ENCODE assay signal across 15 cellular contexts in the genomic region with DNA sequence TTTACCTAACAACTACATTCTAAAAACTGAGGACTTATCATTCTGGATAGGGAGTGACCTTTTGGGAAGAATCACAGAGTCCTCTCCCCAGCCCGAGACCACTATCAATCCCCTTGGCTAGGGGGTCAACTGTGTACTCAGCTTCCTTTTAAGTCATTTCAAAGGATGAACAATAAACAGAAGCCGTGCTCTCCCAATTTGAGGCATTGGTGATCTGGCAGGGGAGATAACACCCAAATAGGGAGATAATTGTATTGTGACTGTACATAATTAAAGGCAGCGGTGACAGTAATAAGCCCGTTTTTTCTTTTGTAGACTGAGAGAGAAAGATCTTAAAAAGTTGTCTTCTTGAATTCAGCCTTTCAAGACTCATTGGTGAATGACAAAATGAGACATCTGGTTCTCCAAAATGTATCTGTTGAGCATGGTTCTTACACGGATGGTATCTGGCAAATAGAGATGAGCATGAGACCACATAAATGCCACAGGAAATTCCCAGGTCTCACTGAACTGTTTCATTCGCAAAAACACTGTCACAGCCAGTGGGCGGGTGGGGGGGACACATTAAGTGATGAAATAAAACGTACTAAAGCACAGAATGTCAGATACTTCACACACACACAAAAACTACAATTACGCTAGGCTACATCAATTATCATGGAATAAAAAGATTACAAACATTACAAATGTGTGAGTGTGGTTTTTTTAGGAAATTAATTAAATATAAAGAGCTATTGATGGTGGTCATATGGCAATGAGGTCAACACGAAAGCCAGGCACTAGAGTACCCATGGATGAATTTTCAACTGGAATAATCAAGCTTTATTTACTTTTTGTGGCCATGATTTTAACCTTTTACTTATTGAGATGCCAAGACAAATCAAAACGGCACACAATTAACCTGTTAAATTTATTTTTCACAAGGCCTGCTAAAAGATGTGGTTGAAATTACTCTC.
DNase-seq lines count a peak whose midpoint lies in the region; ATAC-seq and TF ChIP-seq lines count a peak whose summit lies in the region.
"Had no signal": no experiment of that assay in that cellular context is flagged by ENCODE, and none has a peak within 500 bp of the region (broad histone marks: within the 10 kb centered on the region; RNA-seq: fewer than 3 reads in every experiment).

No MANE protein-coding gene starts in this region.

- no peak for DNase-seq in activated CD4-positive, alpha-beta T cell treated with anti-CD3 and anti-CD28 coated beads, Interleukin-2, amount 10 ng/mL, durations not matched to agents 24 days and 14 days
- no peak for DNase-seq in activated CD4-positive, alpha-beta T cell treated with anti-CD3 and anti-CD28 coated beads, Interleukin-2, amount 50 U/mL, for 1 hour
- DNase-seq in fibroblast of peridontal ligament (ENCODE audit: extremely low read depth) = peak; percentile 24
- DNase-seq in stimulated activated effector memory CD8-positive, alpha-beta T cell treated with anti-CD3 and anti-CD28 coated beads, Interleukin-12 subunit alpha, Interleukin-12 subunit beta, amount 100 ng/mL, for 72 hours (ENCODE audit: low spot score in 2 of 2) = no peak
- DNase-seq in NCI-H226 = no peak
- DNase-seq in effector memory CD4-positive, alpha-beta T cell = no peak
- DNase-seq in prostate gland (ENCODE audit: low spot score) = no peak
- DNase-seq: erythroblast, H9, NCI-H1105, Peyer's patch, testis had no signal

- H3K9me3 ChIP-seq in effector memory CD4-positive, alpha-beta T cell (ENCODE audit: control insufficient read depth, low read length) = no peaks in the 10 kb centered on the region
- no peaks in the 10 kb centered on the region for H3K9me3 ChIP-seq in prostate gland
- H3K9me3 ChIP-seq: Peyer's patch, testis had no signal

- TF ChIP-seq CTCF in prostate gland (IDR thresholded peaks at IDR 0.05) = no peak

- intact Hi-C loops in activated CD4-positive, alpha-beta T cell treated with anti-CD3 and anti-CD28 coated beads, Interleukin-2, amount 10 ng/mL, durations not matched to agents 24 days and 14 days (cut with micrococcal nuclease) = loop anchor here (1.0 to 5.0 kb wide), 3 partner anchors 13 to 543 kb away; no protein-coding TSS in a partner anchor
- intact Hi-C loops in prostate gland (cut with DNase I) = no loop called here

- no peak overlapping the region for H3K27ac ChIP-seq in effector memory CD4-positive, alpha-beta T cell (ENCODE audit: insufficient read depth, low read length, poor library complexity, severe bottlenecking)
- H3K27ac ChIP-seq in prostate gland = peak overlapping the region in 1 of 2 donors; percentile 1
- H3K27ac ChIP-seq: Peyer's patch, testis had no signal

- no peak overlapping the region for H3K4me3 ChIP-seq in effector memory CD4-positive, alpha-beta T cell (ENCODE audit: insufficient read depth, low read depth, low read length, poor library complexity, severe bottlenecking)
- H3K4me3 ChIP-seq in prostate gland = no peak overlapping the region
- H3K4me3 ChIP-seq: Peyer's patch, testis had no signal

- peaks cover 21% of the 10 kb centered on the region for H3K4me1 Mint-ChIP-seq in activated CD4-positive, alpha-beta T cell treated with anti-CD3 and anti-CD28 coated beads, Interleukin-2, amount 10 ng/mL, durations not matched to agents 24 days and 14 days
- H3K4me1 Mint-ChIP-seq in stimulated activated effector memory CD8-positive, alpha-beta T cell treated with anti-CD3 and anti-CD28 coated beads, Interleukin-12 subunit alpha, Interleukin-12 subunit beta, amount 100 ng/mL, for 72 hours = peaks cover 43% of the 10 kb centered on the region

- H3K9me3 Mint-ChIP-seq in activated CD4-positive, alpha-beta T cell treated with anti-CD3 and anti-CD28 coated beads, Interleukin-2, amount 10 ng/mL, durations not matched to agents 24 days and 14 days = peaks cover 3% of the 10 kb centered on the region
- no peaks in the 10 kb centered on the region for H3K9me3 Mint-ChIP-seq in stimulated activated effector memory CD8-positive, alpha-beta T cell treated with anti-CD3 and anti-CD28 coated beads, Interleukin-12 subunit alpha, Interleukin-12 subunit beta, amount 100 ng/mL, for 72 hours
- H3K9me3 Mint-ChIP-seq: H9; naive thymus-derived CD8-positive, alpha-beta T cell had no signal

- no peak for TF ChIP-seq POLR2A in prostate gland (IDR thresholded peaks at IDR 0.05)

- H3K27me3 Mint-ChIP-seq in activated CD4-positive, alpha-beta T cell treated with anti-CD3 and anti-CD28 coated beads, Interleukin-2, amount 10 ng/mL, durations not matched to agents 24 days and 14 days = no peaks in the 10 kb centered on the region
- H3K27me3 Mint-ChIP-seq: naive thymus-derived CD8-positive, alpha-beta T cell had no signal

- no peaks in the 10 kb centered on the region for H3K36me3 ChIP-seq in effector memory CD4-positive, alpha-beta T cell (ENCODE audit: control insufficient read depth, insufficient read depth, low read length)
- H3K36me3 ChIP-seq in prostate gland = no peaks in the 10 kb centered on the region
- H3K36me3 ChIP-seq: Peyer's patch had no signal

- WGBS in prostate gland = 67% methylated on average over 11 of the region's 11 CpGs

- H3K27me3 ChIP-seq in effector memory CD4-positive, alpha-beta T cell (replicated peaks; ENCODE audit: control insufficient read depth, insufficient read depth, low read length, poor library complexity, severe bottlenecking) = no peaks in the 10 kb centered on the region
- H3K27me3 ChIP-seq in prostate gland (replicated peaks; ENCODE audit: insufficient read depth) = no peaks in the 10 kb centered on the region
- H3K27me3 ChIP-seq: Peyer's patch, testis had no signal

- H3K4me3 Mint-ChIP-seq in activated CD4-positive, alpha-beta T cell treated with anti-CD3 and anti-CD28 coated beads, Interleukin-2, amount 10 ng/mL, durations not matched to agents 24 days and 14 days = peak overlapping the region; percentile 59
- H3K4me3 Mint-ChIP-seq in stimulated activated effector memory CD8-positive, alpha-beta T cell treated with anti-CD3 and anti-CD28 coated beads, Interleukin-12 subunit alpha, Interleukin-12 subunit beta, amount 100 ng/mL, for 72 hours = peak overlapping the region; percentile 25
- H3K4me3 Mint-ChIP-seq: H9; naive thymus-derived CD8-positive, alpha-beta T cell had no signal

- H3K4me1 ChIP-seq in effector memory CD4-positive, alpha-beta T cell (ENCODE audit: control insufficient read depth, insufficient read depth, low read length, poor library complexity, severe bottlenecking) = no peaks in the 10 kb centered on the region
- peaks cover 6% of the 10 kb centered on the region for H3K4me1 ChIP-seq in prostate gland (replicated peaks)
- H3K4me1 ChIP-seq: Peyer's patch had no signal

- no peak for ATAC-seq in SK-N-SH treated with all-trans-retinoic acid at 6 μM for 48 hours
- ATAC-seq in stimulated activated effector memory CD8-positive, alpha-beta T cell treated with anti-CD3 and anti-CD28 coated beads, Interleukin-12 subunit alpha, Interleukin-12 subunit beta, amount 100 ng/mL, for 72 hours = no peak
- ATAC-seq: sciatic nerve had no signal

- H3K27ac Mint-ChIP-seq in activated CD4-positive, alpha-beta T cell treated with anti-CD3 and anti-CD28 coated beads, Interleukin-2, amount 10 ng/mL, durations not matched to agents 24 days and 14 days = peak overlapping the region; percentile 87
- peak overlapping the region; percentile 74 for H3K27ac Mint-ChIP-seq in stimulated activated effector memory CD8-positive, alpha-beta T cell treated with anti-CD3 and anti-CD28 coated beads, Interleukin-12 subunit alpha, Interleukin-12 subunit beta, amount 100 ng/mL, for 72 hours
- H3K27ac Mint-ChIP-seq: H9 had no signal

- peaks cover 12% of the 10 kb centered on the region for H3K36me3 Mint-ChIP-seq in activated CD4-positive, alpha-beta T cell treated with anti-CD3 and anti-CD28 coated beads, Interleukin-2, amount 10 ng/mL, durations not matched to agents 24 days and 14 days (ENCODE audit: low read depth)
- peaks cover 40% of the 10 kb centered on the region for H3K36me3 Mint-ChIP-seq in stimulated activated effector memory CD8-positive, alpha-beta T cell treated with anti-CD3 and anti-CD28 coated beads, Interleukin-12 subunit alpha, Interleukin-12 subunit beta, amount 100 ng/mL, for 72 hours

TF ChIP-seq in SK-N-SH treated with all-trans-retinoic acid at 6 μM for 48 hours, 23 proteins besides CTCF, POLR2A, EP300 and RAD21 (continues in another document):
- TF ChIP-seq GLIS3 (CRISPR knock-in tag; IDR thresholded peaks at IDR 0.05) (0 out of 2 replicates have a peak, but pooled peaks have one; percentile 28), RARB (CRISPR knock-in tag; IDR thresholded peaks at IDR 0.05) (no peak)
- TF ChIP-seq, protein P1, sequence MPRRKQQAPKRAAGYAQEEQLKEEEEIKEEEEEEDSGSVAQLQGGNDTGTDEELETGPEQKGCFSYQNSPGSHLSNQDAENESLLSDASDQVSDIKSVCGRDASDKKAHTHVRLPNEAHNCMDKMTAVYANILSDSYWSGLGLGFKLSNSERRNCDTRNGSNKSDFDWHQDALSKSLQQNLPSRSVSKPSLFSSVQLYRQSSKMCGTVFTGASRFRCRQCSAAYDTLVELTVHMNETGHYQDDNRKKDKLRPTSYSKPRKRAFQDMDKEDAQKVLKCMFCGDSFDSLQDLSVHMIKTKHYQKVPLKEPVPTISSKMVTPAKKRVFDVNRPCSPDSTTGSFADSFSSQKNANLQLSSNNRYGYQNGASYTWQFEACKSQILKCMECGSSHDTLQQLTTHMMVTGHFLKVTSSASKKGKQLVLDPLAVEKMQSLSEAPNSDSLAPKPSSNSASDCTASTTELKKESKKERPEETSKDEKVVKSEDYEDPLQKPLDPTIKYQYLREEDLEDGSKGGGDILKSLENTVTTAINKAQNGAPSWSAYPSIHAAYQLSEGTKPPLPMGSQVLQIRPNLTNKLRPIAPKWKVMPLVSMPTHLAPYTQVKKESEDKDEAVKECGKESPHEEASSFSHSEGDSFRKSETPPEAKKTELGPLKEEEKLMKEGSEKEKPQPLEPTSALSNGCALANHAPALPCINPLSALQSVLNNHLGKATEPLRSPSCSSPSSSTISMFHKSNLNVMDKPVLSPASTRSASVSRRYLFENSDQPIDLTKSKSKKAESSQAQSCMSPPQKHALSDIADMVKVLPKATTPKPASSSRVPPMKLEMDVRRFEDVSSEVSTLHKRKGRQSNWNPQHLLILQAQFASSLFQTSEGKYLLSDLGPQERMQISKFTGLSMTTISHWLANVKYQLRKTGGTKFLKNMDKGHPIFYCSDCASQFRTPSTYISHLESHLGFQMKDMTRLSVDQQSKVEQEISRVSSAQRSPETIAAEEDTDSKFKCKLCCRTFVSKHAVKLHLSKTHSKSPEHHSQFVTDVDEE (CRISPR knock-in tag; IDR thresholded peaks at IDR 0.05) = peak; percentile 95
